ENCODE assay signal across 8 cellular contexts in the genomic region with DNA sequence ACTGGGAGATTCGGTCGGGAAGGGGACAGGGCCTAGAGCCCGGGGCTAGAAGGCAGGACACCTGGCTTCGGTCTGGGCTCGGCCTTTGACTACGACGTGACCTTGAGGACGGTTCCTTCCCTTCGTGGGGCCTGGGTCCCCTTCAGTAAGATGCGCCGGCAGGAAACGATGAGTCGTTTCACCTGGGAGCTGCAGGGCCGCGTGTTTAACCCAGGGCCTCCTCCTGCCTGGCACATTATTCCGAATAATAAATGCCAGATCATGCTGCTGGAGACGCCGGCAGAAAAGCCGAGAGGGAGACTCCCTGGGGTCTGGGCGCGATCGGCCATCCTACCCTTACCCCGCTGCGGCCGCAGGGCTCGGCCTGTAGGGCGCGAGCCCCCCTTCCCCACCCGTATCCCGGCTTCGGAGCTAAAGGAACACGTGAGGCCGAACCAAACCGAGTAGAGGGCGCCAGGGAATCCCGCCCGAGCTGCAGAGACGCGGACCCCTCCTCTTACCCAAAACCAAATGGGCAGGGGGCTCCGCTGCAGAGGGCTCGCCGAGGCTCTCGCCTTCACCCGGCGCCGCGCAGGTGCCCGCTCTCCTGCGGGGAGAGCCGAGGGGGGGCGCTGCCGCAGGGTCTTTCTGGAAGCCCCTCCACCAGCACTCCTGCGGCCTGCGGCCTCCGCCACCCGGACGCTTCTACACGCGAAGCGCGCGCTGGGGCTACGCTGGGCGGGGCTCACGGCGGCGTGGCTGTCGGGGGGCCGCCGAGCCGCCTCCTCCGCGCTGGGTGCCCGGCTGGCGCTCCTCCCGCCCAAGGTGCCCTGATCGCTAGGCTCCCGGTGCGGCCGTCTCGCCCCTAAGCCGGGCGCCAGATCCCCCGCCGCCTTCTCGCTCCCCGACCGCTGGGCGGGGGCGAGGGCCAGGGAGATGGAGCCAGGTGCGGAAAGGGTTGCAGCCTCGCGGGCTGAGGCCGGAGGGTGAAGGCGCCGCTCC. TPM values are rescaled to one million over a fixed set of nuclear protein-coding genes. Genes with fewer than 3 reads are reported as not detected.
DNase-seq lines count a peak whose midpoint lies in the region; ATAC-seq and TF ChIP-seq lines count a peak whose summit lies in the region.

BDH1 (minus strand) TSS at position 688 of the 981 bp plus-strand sequence. CDS start 9,525 bp downstream, outside the sequence.

- POLR2A ChIA-PET in HEK293T (lab: Yijun Ruan, JAX), result no interaction called here

- peak within 1 kb of the TSS; percentile 92 for H3K4me2 ChIP-seq in mammary epithelial cell (ENCODE audit: insufficient read depth, low read depth, low read length)

- peak within 1 kb of the TSS; percentile 91 for H2AFZ ChIP-seq in mammary epithelial cell (ENCODE audit: low read depth, low read length)

- TF ChIP-seq CTCF in WI38 (IDR thresholded peaks at IDR 0.05; ENCODE audit: low read depth, low read length) (no peak), mammary epithelial cell (conservative IDR thresholded peaks at IDR 0.05 in 1 of 2, IDR thresholded peaks at IDR 0.05 in 1 of 2; ENCODE audit: extremely low read depth in 1 of 2, insufficient read depth in 1 of 2, low read depth in 1 of 2, low read length in 2 of 2) (peak in 1 of 2 donors; percentile 13)

- peak; percentile 19 for DNase-seq in GF-D8 (lab: John Stamatoyannopoulos, UW)
- DNase-seq in HEK293T (ENCODE audit: extremely low spot score), result peak; percentile 11
- DNase-seq in NCI-H1105 (lab: John Stamatoyannopoulos, UW), result peak; percentile 66
- DNase-seq in mammary epithelial cell, result peak; percentile 36
- DNase-seq in left colon, result peak; percentile 49 to 80
- DNase-seq in stimulated activated CD4-positive, alpha-beta T cell treated with anti-CD3 and anti-CD28 coated beads, Interleukin-4, amount 100 ng/mL, for 1 hour, result peak; percentile 71
- DNase-seq in kidney glomerular epithelial cell (lab: John Stamatoyannopoulos, UW), result no peak

- WGBS in mammary epithelial cell (ENCODE audit: low coverage, missing lambda C conversion rate), result 1% methylated on average over 26 of the region's 96 CpGs

- H3K9ac ChIP-seq in mammary epithelial cell (ENCODE audit: insufficient read depth, low read length), result peak within 1 kb of the TSS; percentile 67

- no peaks in the 10 kb centered on the region for H3K9me3 ChIP-seq in mammary epithelial cell (replicated peaks; ENCODE audit: insufficient read depth, low read length)

- H3K27ac ChIP-seq in mammary epithelial cell (ENCODE audit: insufficient read depth, low read depth, low read length), result peak within 1 kb of the TSS; percentile 72

- ATAC-seq in left colon, result peak; percentile 59

- H3K36me3 ChIP-seq in mammary epithelial cell (ENCODE audit: insufficient read depth, low read length), result no peaks in the 10 kb centered on the region

- peaks cover 25% of the 10 kb centered on the region for H3K79me2 ChIP-seq in mammary epithelial cell (ENCODE audit: insufficient read depth, low read length)

- intact Hi-C loops in mammary epithelial cell (cut with micrococcal nuclease), result loop anchor here (2.0 to 10.0 kb wide), 3 partner anchors 21 to 189 kb away; partner anchors contain the start of gene FYTTD1
- intact Hi-C loops in left colon (cut with DNase I, micrococcal nuclease), result no loop called here

- no TSS peak for BruUV-seq in mammary epithelial cell (replicated peaks; lab: Mats Ljungman, UMichigan)

- H3K4me3 ChIP-seq in WI38 (ENCODE audit: low read depth, low read length) (peak within 1 kb of the TSS; percentile 77), mammary epithelial cell (replicated peaks in 1 of 3; ENCODE audit: insufficient read depth in 1 of 3, low read depth in 2 of 3, low read length in 3 of 3) (peak within 1 kb of the TSS; percentile 58 to 89 (median 71))

- in situ Hi-C loops in mammary epithelial cell (cut with MboI; ENCODE audit: low sequenced_read_pairs in 2 of 2), result no loop called here

- H3K27me3 ChIP-seq in mammary epithelial cell (ENCODE audit: insufficient read depth, low read length), result no peaks in the 10 kb centered on the region

- CTCF ChIA-PET in HEK293T (lab: Yijun Ruan, JAX) (no interaction called here), mammary epithelial cell (lab: Charles Lee; ENCODE audit: low non-redundant PET) (no interaction called here)

- peaks cover 7% of the 10 kb centered on the region for H3K4me1 ChIP-seq in mammary epithelial cell (ENCODE audit: insufficient read depth, low read length)

- no peaks in the 10 kb centered on the region for H4K20me1 ChIP-seq in mammary epithelial cell (ENCODE audit: insufficient read depth, low read length)

- dilution Hi-C loops in mammary epithelial cell (cut with HindIII; ENCODE audit: low sequenced_read_pairs), result no loop called here

TF ChIP-seq in HEK293T, 16 proteins besides CTCF, POLR2A, EP300 and RAD21:
- no peak for TF ChIP-seq FOXA1 (IDR thresholded peaks at IDR 0.05)
- peak; percentile 66 for TF ChIP-seq L3MBTL2 (conservative IDR thresholded peaks at IDR 0.05)
- no peak for TF ChIP-seq ZNF384 (IDR thresholded peaks at IDR 0.05)
TF ChIP-seq in HEK293T: peak in this region for 1.

RNA-seq across cellular contexts. Expression of gene BDH1, which starts in this region (rescaled TPM):
- total RNA-seq in mammary epithelial cell (10 to 100 TPM in 1 of 2 donors, 1 to 10 TPM in 1; 2.8 to 22.5 TPM), left colon (100 to 1,000 TPM; 161 to 208 TPM)
- 29.2 TPM for polyA plus RNA-seq in mammary epithelial cell
- polyA minus RNA-seq in mammary epithelial cell, result 15.2 TPM

Comparison
In these comparisons a context has a peak if more than half of its experiments do, and no peak if none do; other contexts are left out.
1. RNA of gene BDH1 (total RNA-seq): 161 to 208 TPM in left colon; 2.8 to 22.5 TPM in mammary epithelial cell; every median in the first group is over 4 times any median in the second.